In genomic region chr21:44085491-44086321, GRCh38 we compare ENCODE assay signal across 11 cellular contexts. TPM values are rescaled to one million over a fixed set of nuclear protein-coding genes. Genes with fewer than 3 reads are reported as not detected.
DNase-seq lines count a peak whose midpoint lies in the region; ATAC-seq lines count a peak whose summit lies in the region.
"Had no signal": no experiment of that assay in that cellular context is flagged by ENCODE, and none has a peak within 500 bp of the region (broad histone marks: within the 10 kb centered on the region; RNA-seq: fewer than 3 reads in every experiment).

No MANE protein-coding gene starts in this region.

- peak overlapping the region; percentile 75 for H3K4me3 Mint-ChIP-seq in stimulated activated effector memory CD8-positive, alpha-beta T cell treated with anti-CD3 and anti-CD28 coated beads, Interleukin-12 subunit alpha, Interleukin-12 subunit beta, amount 100 ng/mL, for 72 hours

- DNase-seq in SK-MEL-5 (ENCODE audit: low read depth, low spot score): peak; percentile 75
- DNase-seq in caudate nucleus (lab: John Stamatoyannopoulos, UW): peak in 54 of 61 donors; percentile 25 to 84 (median 66)
- peak; percentile 75 for DNase-seq in inferior parietal cortex (ENCODE audit: extremely low spot score)
- no peak for DNase-seq in stimulated activated effector memory CD8-positive, alpha-beta T cell treated with anti-CD3 and anti-CD28 coated beads, Interleukin-12 subunit alpha, Interleukin-12 subunit beta, amount 100 ng/mL, for 72 hours (ENCODE audit: low spot score in 2 of 2)
- DNase-seq in germinal center (ENCODE audit: low spot score): no peak
- DNase-seq in NOMO-1 treated with dmso at 0.1 percent for 144 hours (lab: John Stamatoyannopoulos, UW; ENCODE audit: unreplicated experiment): no peak
- DNase-seq in DMS153 (lab: John Stamatoyannopoulos, UW): no peak
- no peak for DNase-seq in T-helper 9 cell
- DNase-seq: amniotic stem cell, NCI-H1694, uterus had no signal

- H3K9me3 Mint-ChIP-seq in stimulated activated effector memory CD8-positive, alpha-beta T cell treated with anti-CD3 and anti-CD28 coated beads, Interleukin-12 subunit alpha, Interleukin-12 subunit beta, amount 100 ng/mL, for 72 hours: no peaks in the 10 kb centered on the region

- H3K27ac Mint-ChIP-seq in stimulated activated effector memory CD8-positive, alpha-beta T cell treated with anti-CD3 and anti-CD28 coated beads, Interleukin-12 subunit alpha, Interleukin-12 subunit beta, amount 100 ng/mL, for 72 hours: peak overlapping the region; percentile 98

- H3K4me1 Mint-ChIP-seq in stimulated activated effector memory CD8-positive, alpha-beta T cell treated with anti-CD3 and anti-CD28 coated beads, Interleukin-12 subunit alpha, Interleukin-12 subunit beta, amount 100 ng/mL, for 72 hours: peaks cover 99% of the 10 kb centered on the region

- H3K36me3 Mint-ChIP-seq in stimulated activated effector memory CD8-positive, alpha-beta T cell treated with anti-CD3 and anti-CD28 coated beads, Interleukin-12 subunit alpha, Interleukin-12 subunit beta, amount 100 ng/mL, for 72 hours: peaks cover 100% of the 10 kb centered on the region

- peak overlapping the region; percentile 100 for H3K27ac ChIP-seq in caudate nucleus (ENCODE audit: low read depth, low read length)
- H3K27ac ChIP-seq: uterus had no signal

- in situ Hi-C loops in SK-MEL-5 (cut with HindIII; ENCODE audit: low pct_unique_long_range_greater_than_20kb, low sequenced_read_pairs): no loop called here

- ATAC-seq in stimulated activated effector memory CD8-positive, alpha-beta T cell treated with anti-CD3 and anti-CD28 coated beads, Interleukin-12 subunit alpha, Interleukin-12 subunit beta, amount 100 ng/mL, for 72 hours: no peak

RNA-seq across cellular contexts. Expression of gene PWP2, which starts 21.5 kb away (rescaled TPM):
- 28.2 and 34.0 TPM in 2 replicates for total RNA-seq in SK-MEL-5 (2014; rRNA removed; shearing (Covaris generic))
- polyA plus RNA-seq in SK-MEL-5 (2015; cell fraction: cytosol; rRNA removed): 23.7 and 32.5 TPM in 2 replicates
- 40.2 and 45.2 TPM in 2 replicates for polyA plus RNA-seq in SK-MEL-5 (2015; cell fraction: nucleus; rRNA removed)

RNA-seq across cellular contexts. Expression of gene GATD3, which starts 47.8 kb away (rescaled TPM):
- total RNA-seq in SK-MEL-5 (2014; rRNA removed; shearing (Covaris generic)): 30.8 and 39.1 TPM in 2 replicates
- 51.2 and 61.8 TPM in 2 replicates for polyA plus RNA-seq in SK-MEL-5 (2015; cell fraction: cytosol; rRNA removed)
- 90.4 and 107 TPM in 2 replicates for polyA plus RNA-seq in SK-MEL-5 (2015; cell fraction: nucleus; rRNA removed)

Comparison
In these comparisons a context has a peak if more than half of its experiments do, and no peak if none do; other contexts are left out.
1. DNase-seq: peak in SK-MEL-5 (single experiment), caudate nucleus (54 of 61) and inferior parietal cortex (single experiment); none in stimulated activated effector memory CD8-positive, alpha-beta T cell treated with anti-CD3 and anti-CD28 coated beads, Interleukin-12 subunit alpha, Interleukin-12 subunit beta, amount 100 ng/mL, for 72 hours (0 of 2), germinal center (single experiment), NOMO-1 treated with dmso at 0.1 percent for 144 hours (single experiment), DMS153 (single experiment) and T-helper 9 cell (single experiment).